11 cellular contexts compared by ENCODE assay signal in the genomic region with DNA sequence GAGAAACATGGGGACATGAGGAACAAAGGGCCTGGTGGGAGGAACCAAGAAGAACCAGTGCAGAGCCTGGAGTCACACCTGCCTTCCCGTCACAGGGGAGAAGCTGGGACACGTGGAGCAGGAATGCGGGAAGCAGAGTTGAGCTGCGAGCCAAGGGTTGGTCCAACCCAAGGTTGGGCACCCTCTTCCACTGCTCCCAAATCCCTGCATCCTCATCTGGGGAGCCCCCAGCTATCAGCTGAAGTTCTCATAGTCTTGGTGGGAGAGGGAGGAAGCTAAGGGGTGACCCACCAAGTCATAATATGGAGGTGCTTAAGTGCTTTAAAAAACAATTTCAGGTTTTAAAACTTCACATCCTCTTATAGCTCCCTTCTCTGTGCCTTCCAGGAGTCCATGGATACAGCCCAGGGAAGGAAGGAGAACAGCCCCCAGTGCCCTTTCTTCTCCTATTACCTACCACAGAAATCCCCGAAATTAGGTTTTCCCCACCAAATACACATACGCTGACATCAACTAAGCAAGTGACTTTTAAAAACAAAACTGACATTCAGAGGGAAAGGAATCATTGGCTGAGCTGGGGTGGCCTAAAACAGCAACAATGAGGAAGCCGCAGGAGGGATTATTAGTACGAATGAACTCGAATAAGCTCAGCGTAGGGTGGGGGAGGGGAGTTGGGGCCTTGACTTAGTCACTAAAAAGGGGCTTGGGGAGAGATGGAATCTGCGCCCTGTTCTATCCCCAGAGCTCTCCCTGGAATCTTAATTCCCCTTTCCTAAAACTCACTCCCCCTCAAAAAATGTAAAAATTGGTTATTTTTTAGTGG. TPM values are rescaled to one million over a fixed set of nuclear protein-coding genes. Genes with fewer than 3 reads are reported as not detected.
DNase-seq lines count a peak whose midpoint lies in the region; FAIRE-seq and TF ChIP-seq lines count a peak whose summit lies in the region.
"Had no signal": no experiment of that assay in that cellular context is flagged by ENCODE, and none has a peak within 500 bp of the region (broad histone marks: within the 10 kb centered on the region; RNA-seq: fewer than 3 reads in every experiment).

No MANE protein-coding gene starts in this region.

- CTCF ChIA-PET in RWPE1 (lab: Yijun Ruan, JAX): interaction anchor here (0.8 kb wide), 1 partner anchor 27 kb away, joined by 4 read pairs; a partner anchor contains a TSS

- TF ChIP-seq CTCF in RWPE1 (conservative IDR thresholded peaks at IDR 0.05; ENCODE audit: low read depth): no peak
- TF ChIP-seq CTCF in sigmoid colon (IDR thresholded peaks at IDR 0.05): no peak
- no peak for TF ChIP-seq CTCF in kidney (IDR thresholded peaks at IDR 0.05; ENCODE audit: borderline replicate concordance, extremely low read depth, insufficient read depth)

- H3K4me1 ChIP-seq in sigmoid colon (peaks cover 0 to 45% (median 37%) of the 10 kb centered on the region in 4 donors), kidney (ENCODE audit: control insufficient read depth in 1 of 2, insufficient read depth in 1 of 2, low read depth in 1 of 2, low read length in 2 of 2) (peaks cover 21 to 23% of the 10 kb centered on the region in 2 donors)

- peak overlapping the region in 3 of 4 donors; percentile 61 to 90 (median 66) for H3K4me3 ChIP-seq in sigmoid colon
- H3K4me3 ChIP-seq in kidney (ENCODE audit: low read length in 2 of 2): no peak overlapping the region
- H3K4me3 ChIP-seq: body of pancreas had no signal

- peaks cover 35 to 82% (median 57%) of the 10 kb centered on the region in 4 donors for H3K36me3 ChIP-seq in sigmoid colon
- peaks cover 41 to 53% of the 10 kb centered on the region in 2 donors for H3K36me3 ChIP-seq in kidney (ENCODE audit: control insufficient read depth in 1 of 2, insufficient read depth in 2 of 2, low read length in 2 of 2)

- intact Hi-C loops in sigmoid colon (cut with DNase I) (no loop called here), kidney (cut with DNase I) (no loop called here)

- TF ChIP-seq EP300 in sigmoid colon (IDR thresholded peaks at IDR 0.05): no peak

- H3K9me3 ChIP-seq in sigmoid colon: no peaks in the 10 kb centered on the region
- no peaks in the 10 kb centered on the region for H3K9me3 ChIP-seq in kidney (ENCODE audit: control insufficient read depth in 1 of 2, low read length in 2 of 2)
- H3K9me3 ChIP-seq: body of pancreas had no signal

- peak; percentile 36 for DNase-seq in DMS53 (lab: John Stamatoyannopoulos, UW)
- no peak for DNase-seq in DMS53 treated with DMSO at 0.1 percent for 48 hours (lab: John Stamatoyannopoulos, UW; ENCODE audit: unreplicated experiment)
- no peak for DNase-seq in RWPE1 (ENCODE audit: low spot score)
- no peak for DNase-seq in epithelial cell of prostate (ENCODE audit: low read depth, low spot score)
- DNase-seq in sigmoid colon: no peak
- no peak for DNase-seq in medulla oblongata (ENCODE audit: extremely low spot score)
- no peak for DNase-seq in kidney
- no peak for DNase-seq in iPS-NIHi7 (ENCODE audit: extremely low spot score)
- DNase-seq: body of pancreas, MV-4-11 had no signal

- 61 to 73% methylated on average over 11 of the region's 11 CpGs for WGBS in sigmoid colon, 2 donors

- no peak for TF ChIP-seq POLR2A in sigmoid colon (IDR thresholded peaks at IDR 0.05)

- FAIRE-seq in kidney (lab: Jason Lieb, UNC): no peak

- no peak overlapping the region for H3K9ac ChIP-seq in kidney (ENCODE audit: low read length in 2 of 2)
- H3K9ac ChIP-seq: parathyroid adenoma had no signal

- H3K27ac ChIP-seq in RWPE1 (peak overlapping the region; percentile 97), epithelial cell of prostate (peak overlapping the region; percentile 94), sigmoid colon (peak overlapping the region; percentile 93 to 99 (median 94)), kidney (ENCODE audit: low read depth in 2 of 2, low read length in 2 of 2) (no peak overlapping the region)
- H3K27ac ChIP-seq: parathyroid adenoma had no signal

- POLR2A ChIA-PET in RWPE1 (lab: Yijun Ruan, JAX; ENCODE audit: low non-redundant PET): interaction anchor here (0.9 to 1.1 kb wide), 2 partner anchors 10 to 35 kb away, joined by 5 to 8 read pairs; a partner anchor contains a TSS

- H3K27me3 ChIP-seq in sigmoid colon: no peaks in the 10 kb centered on the region
- H3K27me3 ChIP-seq: body of pancreas had no signal

RNA-seq across cellular contexts. Expression of a gene that starts 4.5 kb away (rescaled TPM):
- 1,000 to 10,000 TPM; 6,491 to 9,553 (median 8,571) TPM for total RNA-seq in sigmoid colon
- polyA plus RNA-seq in sigmoid colon: 1,000 to 10,000 TPM; 3,150 to 7,537 (median 5,524) TPM
- total RNA-seq in kidney: 1,630 TPM
- 4,190 TPM for polyA plus RNA-seq in kidney (ENCODE audit: insufficient read depth, low read depth, low replicate concordance)

RNA-seq across cellular contexts. Expression of a gene that starts 10.3 kb away (rescaled TPM):
- total RNA-seq in sigmoid colon (10 to 100 TPM; 37.7 to 90.6 (median 64.1) TPM), kidney (48.2 TPM)
- polyA plus RNA-seq in sigmoid colon (10 to 100 TPM; 26.4 to 63.7 (median 32.3) TPM), kidney (ENCODE audit: insufficient read depth, low read depth, low replicate concordance) (142 TPM)

RNA-seq across cellular contexts. Expression of a gene that starts 26.6 kb away (rescaled TPM):
- total RNA-seq in sigmoid colon (100 to 1,000 TPM in 1 of 4 donors, 10 to 100 TPM in 3; 55.7 to 135 (median 70.7) TPM), kidney (112 TPM)
- polyA plus RNA-seq in sigmoid colon (10 to 100 TPM; 18.0 to 44.4 (median 18.3) TPM), kidney (ENCODE audit: insufficient read depth, low read depth, low replicate concordance) (18.8 TPM)

RNA-seq across cellular contexts. Expression of a gene that starts 34.6 kb away (rescaled TPM):
- total RNA-seq in sigmoid colon (100 to 1,000 TPM in 1 of 4 donors, 10 to 100 TPM in 3; 67.6 to 102 (median 88.7) TPM), kidney (104 TPM)
- polyA plus RNA-seq in sigmoid colon (10 to 100 TPM in 2 of 3 donors, 1 to 10 TPM in 1; 9.0 to 73.9 (median 13.8) TPM), kidney (ENCODE audit: insufficient read depth, low read depth, low replicate concordance) (40.4 TPM)

RNA-seq across cellular contexts. Expression of a gene that starts 44.6 kb away (rescaled TPM):
- total RNA-seq in sigmoid colon: 1 to 10 TPM; 3.9 to 6.9 (median 4.8) TPM
- polyA plus RNA-seq in sigmoid colon: 1 to 10 TPM; 1.2 to 3.8 (median 1.4) TPM
- total RNA-seq in kidney: 8.6 TPM
- 2.4 TPM for polyA plus RNA-seq in kidney (ENCODE audit: insufficient read depth, low read depth, low replicate concordance)

Comparison
In these comparisons a context has a peak if more than half of its experiments do, and no peak if none do; other contexts are left out.
1. H3K27ac ChIP-seq: peak in RWPE1 (single experiment), epithelial cell of prostate (single experiment) and sigmoid colon (4 of 4); none in kidney (0 of 2).
2. H3K4me3 ChIP-seq: peak in sigmoid colon (3 of 4); none in kidney (0 of 2).